8 cellular contexts compared by ENCODE assay signal in genomic region chr11:67400942-67401494, GRCh38. TPM values are rescaled to one million over a fixed set of nuclear protein-coding genes. Genes with fewer than 3 reads are reported as not detected.
DNase-seq lines count a peak whose midpoint lies in the region; ATAC-seq, FAIRE-seq and TF ChIP-seq lines count a peak whose summit lies in the region.

No MANE protein-coding gene starts in this region.

- no peak for TF ChIP-seq EP300 in GM12878 (IDR thresholded peaks at IDR 0.05; ENCODE audit: borderline replicate concordance in 1 of 2, control insufficient read depth in 1 of 2, low read depth in 2 of 2, low read length in 2 of 2)

- no peak for TF ChIP-seq POLR2A in GM12878 (IDR thresholded peaks at IDR 0.05; ENCODE audit: low read depth, low read length)

- in situ Hi-C loops in GM12878 (cut with MboI), result no loop called here

- CTCF ChIA-PET in GM12878 (lab: Yijun Ruan, JAX), result interaction anchor here (0.8 to 5.0 kb wide), 28 partner anchors 10 to 187 kb away, joined by 3 to 53 read pairs (median 6); partner anchors contain the start of genes AIP, CDK2AP2, GSTP1 and PITPNM1

- RAD21 ChIA-PET in GM12878 (lab: Charles Lee; ENCODE audit: unreplicated experiment), result interaction anchor here (0.6 to 6.4 kb wide), 35 partner anchors 9 to 1089 kb away, joined by 3 to 112 read pairs (median 4); partner anchors contain the start of genes AIP, CORO1B, PITPNM1 and POLD4

- H3K9me3 ChIP-seq in GM12878 (replicated peaks; ENCODE audit: control insufficient read depth, insufficient read depth, low read length) (no peaks in the 10 kb centered on the region; the same call in 2 of the 3 replicates), lower lobe of right lung (no peaks in the 10 kb centered on the region)

- SMC1A ChIA-PET in GM12878 (lab: Charles Lee; ENCODE audit: uncharacterized antibody, unreplicated experiment), result interaction anchor here (0.6 to 5.7 kb wide), 19 partner anchors 9 to 106 kb away, joined by 3 to 46 read pairs (median 4); partner anchors contain the start of genes AIP, PTPRCAP, RAD9A and RPS6KB2

- peak overlapping the region; percentile 95 for H3K9ac ChIP-seq in GM12878 (ENCODE audit: control insufficient read depth, insufficient read depth, low read length)

- H4K20me1 ChIP-seq in GM12878 (ENCODE audit: control insufficient read depth, insufficient read depth), result no peaks in the 10 kb centered on the region; the same call in 1 of the 2 replicates

- intact Hi-C loops in GM12878 (cut with micrococcal nuclease; ENCODE audit: unreplicated experiment) (loop anchor here (1.0 to 5.0 kb wide), 3 partner anchors 36 to 105 kb away; partner anchors contain the start of genes PTPRCAP and TMEM134), lower lobe of right lung (cut with DNase I) (no loop called here)

- no TSS peak for BruUV-seq in GM12878 (replicated peaks; lab: Mats Ljungman, UMichigan)

- ATAC-seq in GM19438 (IDR thresholded peaks at IDR 0.05; ENCODE audit: low read depth, unreplicated experiment), result peak; percentile 11
- peak; percentile 21 for ATAC-seq in HG03378 (IDR thresholded peaks at IDR 0.05; ENCODE audit: unreplicated experiment)
- peak; percentile 21 for ATAC-seq in GM12878
- no peak for ATAC-seq in lower lobe of right lung
- ATAC-seq in HG03469 (IDR thresholded peaks at IDR 0.05; ENCODE audit: unreplicated experiment), result no peak

- peak overlapping the region; percentile 94 for H3K27ac ChIP-seq in GM12878 (ENCODE audit: control insufficient read depth, insufficient read depth)
- peak overlapping the region; percentile 94 for H3K27ac ChIP-seq in lower lobe of right lung
- H3K27ac ChIP-seq in urinary bladder (ENCODE audit: low read depth), result peak overlapping the region; percentile 89

- no peak for TF ChIP-seq RAD21 in GM12878 (IDR thresholded peaks at IDR 0.05; ENCODE audit: insufficient read depth, low read depth, low read length)

- no peaks in the 10 kb centered on the region for H3K27me3 ChIP-seq in GM12878 (replicated peaks in 1 of 2; ENCODE audit: control insufficient read depth in 2 of 2, insufficient read depth in 2 of 2, low read length in 1 of 2)
- H3K27me3 ChIP-seq in lower lobe of right lung (ENCODE audit: low read depth), result no peaks in the 10 kb centered on the region

- TF ChIP-seq CTCF in GM12878 (IDR thresholded peaks at IDR 0.05 in 2 of 3, conservative IDR thresholded peaks at IDR 0.05 in 1 of 3; ENCODE audit: control insufficient read depth in 2 of 3, extremely low read depth in 1 of 3, insufficient read depth in 1 of 3, low read depth in 3 of 3, low read length in 3 of 3) (no peak), lower lobe of right lung (IDR thresholded peaks at IDR 0.05) (no peak)

- H3K4me2 ChIP-seq in GM12878 (ENCODE audit: control insufficient read depth, insufficient read depth), result peak overlapping the region; percentile 98

- DNase-seq in GM12878 (ENCODE audit: low read depth, low spot score) (no peak), lower lobe of right lung (no peak), SK-N-DZ (ENCODE audit: low spot score) (no peak), pons (ENCODE audit: low spot score) (no peak)

- H3K4me1 ChIP-seq in GM12878 (ENCODE audit: control insufficient read depth, insufficient read depth, low read length) (peaks cover 45% of the 10 kb centered on the region), lower lobe of right lung (peaks cover 50% of the 10 kb centered on the region), urinary bladder (ENCODE audit: insufficient read depth) (no peaks in the 10 kb centered on the region)

- H3K79me2 ChIP-seq in GM12878 (ENCODE audit: control insufficient read depth, insufficient read depth, low read length), result peaks cover 60% of the 10 kb centered on the region

- peaks cover 21 to 24% of the 10 kb centered on the region in 2 experiments for H3K36me3 ChIP-seq in GM12878 (ENCODE audit: control insufficient read depth in 2 of 2, insufficient read depth in 2 of 2, low read length in 1 of 2)
- H3K36me3 ChIP-seq in lower lobe of right lung, result peaks cover 46% of the 10 kb centered on the region
- peaks cover 17% of the 10 kb centered on the region for H3K36me3 ChIP-seq in urinary bladder (ENCODE audit: insufficient read depth)

- under 1% methylated on average over 27 of the region's 27 CpGs for WGBS in GM12878 (ENCODE audit: insufficient coverage, insufficient replicate concordance, low lambda C conversion rate, missing lambda C conversion rate)
- WGBS in urinary bladder, result 3% methylated on average over 27 of the region's 27 CpGs

- H2AFZ ChIP-seq in GM12878 (ENCODE audit: control insufficient read depth, low read depth, low read length), result peak overlapping the region; percentile 78

- H3K4me3 ChIP-seq in GM12878, result peak overlapping the region; percentile 80
- H3K4me3 ChIP-seq in lower lobe of right lung, result peak overlapping the region; percentile 98
- peak overlapping the region; percentile 85 for H3K4me3 ChIP-seq in urinary bladder (ENCODE audit: low read depth, low read length)

- POLR2A ChIA-PET in GM12878 (lab: Charles Lee), result interaction anchor here (0.8 to 7.3 kb wide), 24 partner anchors 9 to 161 kb away, joined by 3 to 112 read pairs (median 10); partner anchors contain the start of genes AIP, CLCF1, PITPNM1 and POLD4

- FAIRE-seq in GM12878 (lab: Jason Lieb, UNC), result no peak

RNA-seq across cellular contexts. Expression of gene PPP1CA, which starts 0.6 kb away (rescaled TPM):
- total RNA-seq in GM12878 (2013; cell fraction: nucleolus; rRNA removed), result 38.1 and 44.1 TPM in 2 replicates
- 342 and 371 TPM in 2 replicates for total RNA-seq in GM12878 (2014; rRNA removed)
- 170 and 176 TPM in 2 replicates for total RNA-seq in GM12878 (2014; rRNA removed; fragmentation: Illumina TruSeq; extraction: Trizol)
- 265 and 269 TPM in 2 replicates for total RNA-seq in GM12878 (2021)
- polyA plus RNA-seq in GM12878 (2011; ENCODE audit: low read depth), result 75.3 TPM
- polyA plus RNA-seq in GM12878 (2011; rRNA removed), result 86.0 and 211 TPM in 2 replicates
- polyA plus RNA-seq in GM12878 (2011; cell fraction: cytosol; rRNA removed), result 440 and 506 TPM in 2 replicates
- 220 and 242 TPM in 2 replicates for polyA plus RNA-seq in GM12878 (2011; cell fraction: nucleus; rRNA removed)
- polyA plus RNA-seq in GM12878 (2012), result 174 and 181 TPM in 2 replicates
- polyA plus RNA-seq in GM12878 (2014; fragmentation: Illumina TruSeq; extraction: Trizol), result 128 and 202 TPM in 2 replicates
- 10 to 100 TPM; 26.4 to 41.7 TPM for polyA plus RNA-seq in GM12878 (2014; fragmentation: Nextera tagmentation; extraction: Ambion mirVana)
- 306 and 326 TPM in 2 replicates for polyA plus RNA-seq in GM12878 (2014; rRNA removed)
- 100 to 1,000 TPM; 417 to 458 TPM for polyA plus RNA-seq in GM12878 (2016; fragmentation: Nextera tagmentation; extraction: Ambion mirVana)
- polyA minus RNA-seq in GM12878 (2011; rRNA and poly(A)+ RNA removed), result 121 and 204 TPM in 2 replicates
- 83.8 and 94.6 TPM in 2 replicates for polyA minus RNA-seq in GM12878 (2011; cell fraction: cytosol; rRNA and poly(A)+ RNA removed)
- 49.0 and 75.9 TPM in 2 replicates for polyA minus RNA-seq in GM12878 (2011; cell fraction: nucleus; rRNA and poly(A)+ RNA removed)
- 144 TPM for total RNA-seq in lower lobe of right lung
- total RNA-seq in urinary bladder, result 70.6 TPM
- 85.9 TPM for polyA plus RNA-seq in urinary bladder
- polyA plus RNA-seq in SK-N-DZ (2014; cell fraction: cytosol; rRNA removed), result 170 and 171 TPM in 2 replicates
- polyA plus RNA-seq in SK-N-DZ (2014; cell fraction: nucleus; rRNA removed), result 101 and 105 TPM in 2 replicates

RNA-seq across cellular contexts. Expression of gene TBC1D10C, which starts 2.9 kb away (rescaled TPM):
- total RNA-seq in GM12878 (2013; cell fraction: nucleolus; rRNA removed), result 59.5 and 60.3 TPM in 2 replicates
- total RNA-seq in GM12878 (2014; rRNA removed), result 52.0 and 60.0 TPM in 2 replicates
- 18.4 and 19.5 TPM in 2 replicates for total RNA-seq in GM12878 (2014; rRNA removed; fragmentation: Illumina TruSeq; extraction: Trizol)
- 77.4 and 80.7 TPM in 2 replicates for total RNA-seq in GM12878 (2021)
- 12.8 TPM for polyA plus RNA-seq in GM12878 (2011; ENCODE audit: low read depth)
- 9.6 and 15.4 TPM in 2 replicates for polyA plus RNA-seq in GM12878 (2011; rRNA removed)
- 27.2 and 41.2 TPM in 2 replicates for polyA plus RNA-seq in GM12878 (2011; cell fraction: cytosol; rRNA removed)
- 200 and 210 TPM in 2 replicates for polyA plus RNA-seq in GM12878 (2011; cell fraction: nucleus; rRNA removed)
- 48.1 and 51.7 TPM in 2 replicates for polyA plus RNA-seq in GM12878 (2012)
- 3.4 and 13.5 TPM in 2 replicates for polyA plus RNA-seq in GM12878 (2014; fragmentation: Illumina TruSeq; extraction: Trizol)
- polyA plus RNA-seq in GM12878 (2014; fragmentation: Nextera tagmentation; extraction: Ambion mirVana), result 1 to 10 TPM; 1.1 to 6.6 TPM
- polyA plus RNA-seq in GM12878 (2014; rRNA removed), result 83.4 and 85.3 TPM in 2 replicates
- 10 to 100 TPM; 61.8 to 73.3 TPM for polyA plus RNA-seq in GM12878 (2016; fragmentation: Nextera tagmentation; extraction: Ambion mirVana)
- 8.1 and 20.2 TPM in 2 replicates for polyA minus RNA-seq in GM12878 (2011; rRNA and poly(A)+ RNA removed)
- polyA minus RNA-seq in GM12878 (2011; cell fraction: cytosol; rRNA and poly(A)+ RNA removed), result 9.6 and 12.3 TPM in 2 replicates
- 26.1 and 33.3 TPM in 2 replicates for polyA minus RNA-seq in GM12878 (2011; cell fraction: nucleus; rRNA and poly(A)+ RNA removed)
- 45.3 TPM for total RNA-seq in lower lobe of right lung
- 0.42 TPM for total RNA-seq in urinary bladder
- 2.6 TPM for polyA plus RNA-seq in urinary bladder
- polyA plus RNA-seq in SK-N-DZ (2014; cell fraction: cytosol; rRNA removed), result 1.7 TPM in 1 of 2 replicates, not detected in the other
- 1.2 and 1.4 TPM in 2 replicates for polyA plus RNA-seq in SK-N-DZ (2014; cell fraction: nucleus; rRNA removed)

RNA-seq across cellular contexts. Expression of gene RAD9A, which starts 9.2 kb away (rescaled TPM):
- total RNA-seq in GM12878 (2013; cell fraction: nucleolus; rRNA removed), result 30.1 and 32.3 TPM in 2 replicates
- total RNA-seq in GM12878 (2014; rRNA removed) (21.0 and 21.9 TPM in 2 replicates), GM12878 (2014; rRNA removed; fragmentation: Illumina TruSeq; extraction: Trizol) (8.2 TPM in 2 replicates), GM12878 (2021) (29.5 and 32.7 TPM in 2 replicates), lower lobe of right lung (28.9 TPM), urinary bladder (7.5 TPM)
- 12.9 TPM for polyA plus RNA-seq in GM12878 (2011; ENCODE audit: low read depth)
- polyA plus RNA-seq in GM12878 (2011; rRNA removed) (9.6 and 18.6 TPM in 2 replicates), GM12878 (2014; fragmentation: Illumina TruSeq; extraction: Trizol) (5.8 and 15.6 TPM in 2 replicates), GM12878 (2014; fragmentation: Nextera tagmentation; extraction: Ambion mirVana) (1 to 10 TPM; 1.1 to 3.6 TPM), GM12878 (2014; rRNA removed) (36.2 and 37.6 TPM in 2 replicates), GM12878 (2016; fragmentation: Nextera tagmentation; extraction: Ambion mirVana) (10 to 100 TPM; 22.0 to 25.6 TPM), urinary bladder (16.9 TPM)
- 31.8 and 50.4 TPM in 2 replicates for polyA plus RNA-seq in GM12878 (2011; cell fraction: cytosol; rRNA removed)
- polyA plus RNA-seq in GM12878 (2011; cell fraction: nucleus; rRNA removed), result 114 and 143 TPM in 2 replicates
- 21.3 and 26.9 TPM in 2 replicates for polyA plus RNA-seq in GM12878 (2012)
- polyA minus RNA-seq in GM12878 (2011; rRNA and poly(A)+ RNA removed), result 7.2 and 11.3 TPM in 2 replicates
- polyA minus RNA-seq in GM12878 (2011; cell fraction: cytosol; rRNA and poly(A)+ RNA removed), result 4.8 and 10.5 TPM in 2 replicates
- 14.0 and 24.6 TPM in 2 replicates for polyA minus RNA-seq in GM12878 (2011; cell fraction: nucleus; rRNA and poly(A)+ RNA removed)
- 10.4 and 14.3 TPM in 2 replicates for polyA plus RNA-seq in SK-N-DZ (2014; cell fraction: cytosol; rRNA removed)
- polyA plus RNA-seq in SK-N-DZ (2014; cell fraction: nucleus; rRNA removed), result 38.3 and 51.4 TPM in 2 replicates

RNA-seq across cellular contexts. Expression of gene CARNS1, which starts 14.5 kb away (rescaled TPM):
- 0.15 and 0.22 TPM in 2 replicates for total RNA-seq in GM12878 (2013; cell fraction: nucleolus; rRNA removed)
- 0.11 TPM in 2 replicates for total RNA-seq in GM12878 (2014; rRNA removed)
- total RNA-seq in GM12878 (2014; rRNA removed; fragmentation: Illumina TruSeq; extraction: Trizol), result 0.04 TPM in 1 of 2 replicates, not detected in the other
- total RNA-seq in GM12878 (2021), result 0.10 and 0.19 TPM in 2 replicates
- polyA plus RNA-seq in GM12878 (2011; ENCODE audit: low read depth), result 0.18 TPM
- not detected in 2 replicates for polyA plus RNA-seq in GM12878 (2011; rRNA removed)
- polyA plus RNA-seq in GM12878 (2011; cell fraction: cytosol; rRNA removed), result 0.01 TPM in 1 of 2 replicates, not detected in the other
- 0.07 and 0.13 TPM in 2 replicates for polyA plus RNA-seq in GM12878 (2011; cell fraction: nucleus; rRNA removed)
- polyA plus RNA-seq in GM12878 (2012), result 0.27 and 0.31 TPM in 2 replicates
- polyA plus RNA-seq in GM12878 (2014; fragmentation: Illumina TruSeq; extraction: Trizol), result 0.10 TPM in 1 of 2 replicates, not detected in the other
- under 1 TPM in 1 of 2 experiments, not detected in 1; 0.02 TPM for polyA plus RNA-seq in GM12878 (2014; fragmentation: Nextera tagmentation; extraction: Ambion mirVana)
- polyA plus RNA-seq in GM12878 (2014; rRNA removed), result 0.14 and 0.25 TPM in 2 replicates
- under 1 TPM in 1 of 2 experiments, not detected in 1; 0.09 TPM for polyA plus RNA-seq in GM12878 (2016; fragmentation: Nextera tagmentation; extraction: Ambion mirVana)
- not detected in 2 replicates for polyA minus RNA-seq in GM12878 (2011; rRNA and poly(A)+ RNA removed)
- polyA minus RNA-seq in GM12878 (2011; cell fraction: cytosol; rRNA and poly(A)+ RNA removed), result not detected in 2 replicates
- 0.12 TPM in 1 of 2 replicates, not detected in the other for polyA minus RNA-seq in GM12878 (2011; cell fraction: nucleus; rRNA and poly(A)+ RNA removed)
- 0.71 TPM for total RNA-seq in lower lobe of right lung
- total RNA-seq in urinary bladder, result 0.63 TPM
- polyA plus RNA-seq in urinary bladder, result 0.76 TPM
- polyA plus RNA-seq in SK-N-DZ (2014; cell fraction: cytosol; rRNA removed), result not detected in 2 replicates
- polyA plus RNA-seq in SK-N-DZ (2014; cell fraction: nucleus; rRNA removed), result not detected in 2 replicates

RNA-seq across cellular contexts. Expression of gene RPS6KB2, which starts 27.3 kb away (rescaled TPM):
- total RNA-seq in GM12878 (2013; cell fraction: nucleolus; rRNA removed), result 49.5 and 61.9 TPM in 2 replicates
- total RNA-seq in GM12878 (2014; rRNA removed) (68.4 and 72.5 TPM in 2 replicates), GM12878 (2014; rRNA removed; fragmentation: Illumina TruSeq; extraction: Trizol) (36.6 and 41.8 TPM in 2 replicates), GM12878 (2021) (68.1 and 70.9 TPM in 2 replicates), lower lobe of right lung (42.1 TPM), urinary bladder (19.8 TPM)
- polyA plus RNA-seq in GM12878 (2011; ENCODE audit: low read depth), result 17.7 TPM
- polyA plus RNA-seq in GM12878 (2011; rRNA removed) (36.8 and 48.7 TPM in 2 replicates), GM12878 (2014; fragmentation: Illumina TruSeq; extraction: Trizol) (15.7 and 41.1 TPM in 2 replicates), GM12878 (2014; fragmentation: Nextera tagmentation; extraction: Ambion mirVana) (1 to 10 TPM in 1 of 2 experiments, under 1 TPM in 1; 0.39 to 2.3 TPM), GM12878 (2014; rRNA removed) (88.3 and 99.8 TPM in 2 replicates), GM12878 (2016; fragmentation: Nextera tagmentation; extraction: Ambion mirVana) (100 to 1,000 TPM in 1 of 2 experiments, 10 to 100 TPM in 1; 95.4 to 101 TPM), urinary bladder (41.2 TPM)
- 68.3 and 102 TPM in 2 replicates for polyA plus RNA-seq in GM12878 (2011; cell fraction: cytosol; rRNA removed)
- 177 and 183 TPM in 2 replicates for polyA plus RNA-seq in GM12878 (2011; cell fraction: nucleus; rRNA removed)
- polyA plus RNA-seq in GM12878 (2012), result 39.6 and 41.2 TPM in 2 replicates
- polyA minus RNA-seq in GM12878 (2011; rRNA and poly(A)+ RNA removed), result 58.9 and 82.0 TPM in 2 replicates
- polyA minus RNA-seq in GM12878 (2011; cell fraction: cytosol; rRNA and poly(A)+ RNA removed), result 22.7 and 32.3 TPM in 2 replicates
- 51.4 and 86.0 TPM in 2 replicates for polyA minus RNA-seq in GM12878 (2011; cell fraction: nucleus; rRNA and poly(A)+ RNA removed)
- 116 and 124 TPM in 2 replicates for polyA plus RNA-seq in SK-N-DZ (2014; cell fraction: cytosol; rRNA removed)
- 201 and 220 TPM in 2 replicates for polyA plus RNA-seq in SK-N-DZ (2014; cell fraction: nucleus; rRNA removed)

Comparison
In these comparisons a context has a peak if more than half of its experiments do, and no peak if none do; other contexts are left out.
1. ATAC-seq: peak in GM19438 (single experiment), HG03378 (single experiment) and GM12878 (single experiment); none in lower lobe of right lung (0 of 2) and HG03469 (single experiment).
2. RNA of gene TBC1D10C, which starts 2.9 kb away (total RNA-seq): 18.4 to 80.7 TPM in GM12878 and 45.3 TPM in lower lobe of right lung (single experiment); 0.42 TPM in urinary bladder (single experiment); every median in the first group is over 10 times any median in the second.
3. Peak in every context shown above with its lines, with median percentiles within 50 percentile points of each other: H3K27ac ChIP-seq and H3K4me3 ChIP-seq.